8 cellular contexts compared by ENCODE assay signal in the genomic region with DNA sequence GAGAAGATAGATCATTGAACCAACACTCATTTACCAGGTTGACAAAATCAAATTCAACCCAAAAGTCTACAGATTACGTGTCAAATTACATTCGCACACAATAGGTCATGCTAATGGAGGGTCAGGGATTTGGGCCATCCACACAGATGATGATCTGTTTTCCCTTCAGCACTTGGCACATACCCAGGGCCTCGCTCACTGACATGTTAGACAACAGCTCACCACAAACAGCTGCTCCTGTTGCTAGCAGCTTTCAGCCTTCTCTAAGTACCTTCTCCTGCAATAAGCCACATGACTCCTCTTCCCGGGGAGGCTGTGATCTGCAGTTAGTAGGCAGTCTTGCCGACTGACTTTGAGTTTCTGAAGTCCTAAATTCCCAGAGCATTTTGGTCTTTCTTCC. TPM values are rescaled to one million over a fixed set of nuclear protein-coding genes. Genes with fewer than 3 reads are reported as not detected.
A peak's percentile ranks its signal among the peaks of the same experiment; 100 is the strongest.
DNase-seq lines count a peak whose midpoint lies in the region; ATAC-seq, FAIRE-seq and TF ChIP-seq lines count a peak whose summit lies in the region.

No MANE protein-coding gene starts in this region.

- H3K36me3 Mint-ChIP-seq in stimulated activated naive B cell treated with anti-CD40 and anti-IgM and Interleukin-4, amounts not matched to agents 10 μg/mL and 1 μg/mL and 100 μg/mL, for 72 hours = no peaks in the 10 kb centered on the region

- H3K4me3 ChIP-seq in BLaER1 = no peak overlapping the region
- no peak overlapping the region for H3K4me3 ChIP-seq in Jurkat, Clone E6-1 (ENCODE audit: low read length)

- no peak overlapping the region for H3K4me3 Mint-ChIP-seq in stimulated activated naive B cell treated with anti-CD40 and anti-IgM and Interleukin-4, amounts not matched to agents 10 μg/mL and 1 μg/mL and 100 μg/mL, for 72 hours

- no peak for FAIRE-seq in GM12892 (lab: Jason Lieb, UNC)

- no peaks in the 10 kb centered on the region for H3K27me3 ChIP-seq in BLaER1
- H3K27me3 ChIP-seq in foreskin keratinocyte = peaks cover 88% of the 10 kb centered on the region

- ATAC-seq in foreskin keratinocyte = peak; percentile 35
- ATAC-seq in stimulated activated naive B cell treated with anti-CD40 and anti-IgM and Interleukin-4, amounts not matched to agents 10 μg/mL and 1 μg/mL and 100 μg/mL, for 72 hours (replicated peaks) = no peak

- TF ChIP-seq CTCF in foreskin keratinocyte (conservative IDR thresholded peaks at IDR 0.05) = no peak

- H3K4me1 ChIP-seq in BLaER1 = peaks cover 23% of the 10 kb centered on the region
- H3K4me1 ChIP-seq in foreskin keratinocyte = no peaks in the 10 kb centered on the region

- no peaks in the 10 kb centered on the region for H4K20me1 ChIP-seq in BLaER1

- H3K4me2 ChIP-seq in BLaER1 = peak overlapping the region; percentile 71

- no peaks in the 10 kb centered on the region for H3K9me3 ChIP-seq in BLaER1

- no peak overlapping the region for H3K27ac ChIP-seq in BLaER1
- H3K27ac ChIP-seq in foreskin keratinocyte = no peak overlapping the region

- no peaks in the 10 kb centered on the region for H3K4me1 Mint-ChIP-seq in stimulated activated naive B cell treated with anti-CD40 and anti-IgM and Interleukin-4, amounts not matched to agents 10 μg/mL and 1 μg/mL and 100 μg/mL, for 72 hours

- no peaks in the 10 kb centered on the region for H3K36me3 ChIP-seq in BLaER1

- no peak overlapping the region for H3K9ac ChIP-seq in BLaER1

- no peak overlapping the region for H3K27ac Mint-ChIP-seq in stimulated activated naive B cell treated with anti-CD40 and anti-IgM and Interleukin-4, amounts not matched to agents 10 μg/mL and 1 μg/mL and 100 μg/mL, for 72 hours

- peaks cover 54 to 70% of the 10 kb centered on the region in 2 donors for H3K27me3 Mint-ChIP-seq in stimulated activated naive B cell treated with anti-CD40 and anti-IgM and Interleukin-4, amounts not matched to agents 10 μg/mL and 1 μg/mL and 100 μg/mL, for 72 hours

- no peaks in the 10 kb centered on the region for H3K9me3 Mint-ChIP-seq in stimulated activated naive B cell treated with anti-CD40 and anti-IgM and Interleukin-4, amounts not matched to agents 10 μg/mL and 1 μg/mL and 100 μg/mL, for 72 hours

- peak; percentile 44 for DNase-seq in Jurkat, Clone E6-1 (ENCODE audit: low read depth, low spot score)
- DNase-seq in OCI-M1 (lab: John Stamatoyannopoulos, UW) (peak; percentile 37), foreskin keratinocyte (peak; percentile 47 to 81), GM12892 (ENCODE audit: insufficient read length) (no peak), kidney glomerular epithelial cell (lab: John Stamatoyannopoulos, UW) (no peak), erythroblast (lab: John Stamatoyannopoulos, UW) (no peak)
- DNase-seq in stimulated activated naive B cell treated with anti-CD40 and anti-IgM and Interleukin-4, amounts not matched to agents 10 μg/mL and 1 μg/mL and 100 μg/mL, for 72 hours = no peak

- TF ChIP-seq POLR2A in GM12892 (IDR thresholded peaks at IDR 0.05; ENCODE audit: low read depth, low read length) (no peak), erythroblast (IDR thresholded peaks at IDR 0.05; ENCODE audit: low read length) (no peak)

RNA-seq across cellular contexts. Expression of a gene that starts 18.4 kb away (rescaled TPM):
- polyA plus RNA-seq in Jurkat, Clone E6-1 (2012; ENCODE audit: insufficient read depth, insufficient read length) = not detected
- total RNA-seq in foreskin keratinocyte = not detected in 2 replicates
- polyA plus RNA-seq in foreskin keratinocyte = not detected in 2 replicates
- not detected for polyA plus RNA-seq in GM12892 (2012; ENCODE audit: missing spikeins)

Comparison
In these comparisons a context has a peak if more than half of its experiments do, and no peak if none do; other contexts are left out.
1. DNase-seq: peak in Jurkat, Clone E6-1 (single experiment), OCI-M1 (single experiment) and foreskin keratinocyte (2 of 2); none in GM12892 (single experiment), stimulated activated naive B cell treated with anti-CD40 and anti-IgM and Interleukin-4, amounts not matched to agents 10 μg/mL and 1 μg/mL and 100 μg/mL, for 72 hours (single experiment), kidney glomerular epithelial cell (single experiment) and erythroblast (0 of 2).